ENCODE assay signal across 9 cellular contexts in the genomic region with DNA sequence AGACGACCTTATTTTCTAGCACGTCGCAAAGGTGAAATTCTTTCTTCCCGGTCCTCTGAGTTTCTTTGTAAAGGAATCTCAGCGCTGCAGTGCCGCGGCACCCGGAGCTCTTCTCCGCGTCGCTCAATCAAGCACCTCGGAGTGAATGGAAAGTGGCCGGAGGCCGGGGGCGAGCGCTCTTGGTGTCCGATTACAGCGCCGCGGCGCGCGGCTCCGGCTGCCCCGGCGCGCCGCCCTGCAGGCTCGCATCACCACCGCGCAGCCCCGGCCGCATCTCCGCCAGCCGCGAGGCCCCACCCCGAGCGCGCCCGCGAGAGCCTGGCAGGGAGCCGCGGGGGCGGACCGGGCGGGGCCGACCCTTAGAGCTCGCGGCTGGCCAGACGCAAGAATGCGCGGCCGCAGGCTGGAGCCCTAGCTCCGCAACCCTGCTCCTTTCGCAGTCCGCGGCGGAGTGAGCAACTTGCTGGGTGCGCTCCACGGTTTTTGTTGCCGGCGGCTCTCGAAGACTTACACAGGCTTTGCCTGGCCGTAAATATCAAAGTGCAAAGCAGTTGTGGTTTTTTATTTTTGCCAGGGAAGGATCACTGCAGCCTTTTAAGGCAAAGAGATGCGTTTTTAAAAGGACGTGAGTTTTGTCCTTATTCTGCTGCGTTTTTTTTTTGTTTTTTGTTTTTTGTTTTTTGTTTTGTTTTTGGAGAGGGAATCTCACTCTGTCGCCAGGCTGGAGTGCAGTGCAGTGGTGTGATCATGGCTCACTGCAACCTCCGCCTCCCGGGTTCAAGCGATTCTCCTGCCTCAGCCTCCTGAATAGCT. TPM values are rescaled to one million over a fixed set of nuclear protein-coding genes. Genes with fewer than 3 reads are reported as not detected.
DNase-seq lines count a peak whose midpoint lies in the region; ATAC-seq and TF ChIP-seq lines count a peak whose summit lies in the region.
"Had no signal": no experiment of that assay in that cellular context is flagged by ENCODE, and none has a peak within 500 bp of the region (broad histone marks: within the 10 kb centered on the region; RNA-seq: fewer than 3 reads in every experiment).

A gene (minus strand): TSS at position 143 of the 813 bp plus-strand sequence. CDS start 2,270 bp downstream, outside the sequence.

- no peaks in the 10 kb centered on the region for H3K4me1 ChIP-seq in fibroblast of lung (ENCODE audit: control insufficient read depth, extremely low read depth, insufficient read depth, low read length)
- peaks cover 21 to 24% of the 10 kb centered on the region in 2 donors for H3K4me1 ChIP-seq in mucosa of rectum (ENCODE audit: control insufficient read depth in 2 of 2, insufficient read depth in 2 of 2, low read length in 2 of 2)
- peaks cover 4 to 9% of the 10 kb centered on the region in 2 donors for H3K4me1 ChIP-seq in thoracic aorta (ENCODE audit: control insufficient read depth in 1 of 2, low read depth in 2 of 2)

- H3K36me3 ChIP-seq in fibroblast of lung (ENCODE audit: control insufficient read depth, insufficient read depth, low read length) (peaks cover 5% of the 10 kb centered on the region), mucosa of rectum (ENCODE audit: control insufficient read depth in 2 of 2, insufficient read depth in 2 of 2, low read length in 2 of 2) (no peaks in the 10 kb centered on the region), thoracic aorta (no peaks in the 10 kb centered on the region)

- no peak within 1 kb of the TSS for H2AFZ ChIP-seq in fibroblast of lung (ENCODE audit: low read length)

- peak within 1 kb of the TSS; percentile 79 for H3K27ac ChIP-seq in fibroblast of lung (ENCODE audit: insufficient read depth, low read length)
- H3K27ac ChIP-seq in mucosa of rectum (ENCODE audit: low read depth in 2 of 2, low read length in 2 of 2) = peak within 1 kb of the TSS; percentile 79 to 84
- H3K27ac ChIP-seq in thoracic aorta = peak within 1 kb of the TSS; percentile 67 to 72

- H3K9me3 ChIP-seq in fibroblast of lung (ENCODE audit: control insufficient read depth, insufficient read depth, low read depth, low read length) (no peaks in the 10 kb centered on the region), mucosa of rectum (ENCODE audit: control insufficient read depth in 2 of 2, low read length in 2 of 2) (no peaks in the 10 kb centered on the region), thoracic aorta (no peaks in the 10 kb centered on the region)

- no peaks in the 10 kb centered on the region for H4K20me1 ChIP-seq in fibroblast of lung (ENCODE audit: control insufficient read depth, extremely low read depth, insufficient read depth, low read length)

- DNase-seq in NCI-H2081 (lab: John Stamatoyannopoulos, UW) (peak; percentile 83 to 89), NCI-H2081 treated with DMSO at 0.1 percent for 48 hours (lab: John Stamatoyannopoulos, UW) (no peak), NCI-H2029 (lab: John Stamatoyannopoulos, UW) (peak; percentile 70), fibroblast of lung (ENCODE audit: low read depth in 2 of 2) (peak; percentile 96 to 97), thoracic aorta (ENCODE audit: low spot score) (peak; percentile 42)
- DNase-seq: DND-41 had no signal

- H3K9ac ChIP-seq in fibroblast of lung (ENCODE audit: insufficient read depth, low read length) = peak within 1 kb of the TSS; percentile 60
- H3K9ac ChIP-seq in mucosa of rectum (ENCODE audit: low read depth in 1 of 2, low read length in 2 of 2) = peak within 1 kb of the TSS; percentile 60 to 74

- TF ChIP-seq CTCF in WI38 (IDR thresholded peaks at IDR 0.05; ENCODE audit: low read depth, low read length) = no peak
- peak; percentile 4 to 24 for TF ChIP-seq CTCF in fibroblast of lung (conservative IDR thresholded peaks at IDR 0.05 in 1 of 2, IDR thresholded peaks at IDR 0.05 in 1 of 2; ENCODE audit: low read depth in 1 of 2, low read length in 2 of 2)
- TF ChIP-seq CTCF in thoracic aorta (IDR thresholded peaks at IDR 0.05) = no peak

- ATAC-seq in HG02642 (IDR thresholded peaks at IDR 0.05; ENCODE audit: poor library complexity, unreplicated experiment) (peak; percentile 74), thoracic aorta (ENCODE audit: insufficient number of reproducible peaks, low FRiP score, low read depth) (peak; percentile 89)

- H3K27me3 ChIP-seq in fibroblast of lung (ENCODE audit: control insufficient read depth, insufficient read depth, low read length) (no peaks in the 10 kb centered on the region), mucosa of rectum (ENCODE audit: control insufficient read depth in 2 of 2, insufficient read depth in 2 of 2, low read length in 2 of 2) (no peaks in the 10 kb centered on the region), thoracic aorta (replicated peaks; ENCODE audit: insufficient read depth) (no peaks in the 10 kb centered on the region)

- H3K4me3 ChIP-seq in WI38 (ENCODE audit: low read depth, low read length) = peak within 1 kb of the TSS; percentile 79
- peak within 1 kb of the TSS; percentile 53 to 96 (median 84) for H3K4me3 ChIP-seq in fibroblast of lung (replicated peaks in 1 of 4; ENCODE audit: control extremely low read depth in 1 of 4, insufficient read depth in 1 of 4, low read depth in 3 of 4, low read length in 4 of 4)
- peak within 1 kb of the TSS; percentile 63 to 82 for H3K4me3 ChIP-seq in mucosa of rectum (ENCODE audit: low read length in 2 of 2)
- H3K4me3 ChIP-seq in thoracic aorta = peak within 1 kb of the TSS; percentile 91

- peaks cover 46% of the 10 kb centered on the region for H3K79me2 ChIP-seq in fibroblast of lung (ENCODE audit: control insufficient read depth, insufficient read depth, low read length)

- H3K4me2 ChIP-seq in fibroblast of lung (ENCODE audit: extremely low read depth, insufficient read depth, low read length) = peak within 1 kb of the TSS; percentile 86

RNA-seq across cellular contexts. Expression of the gene that starts here (rescaled TPM):
- total RNA-seq in fibroblast of lung (203 and 310 TPM in 2 replicates), thoracic aorta (100 to 1,000 TPM in 1 of 2 donors, 10 to 100 TPM in 1; 89.2 to 184 TPM)
- 147 and 322 TPM in 2 replicates for polyA plus RNA-seq in fibroblast of lung
- 71.2 and 161 TPM in 2 replicates for polyA plus RNA-seq in fibroblast of lung (2012)
- polyA minus RNA-seq in fibroblast of lung (ENCODE audit: low replicate concordance) = 94.0 and 126 TPM in 2 replicates

Comparison
In these comparisons a context has a peak if more than half of its experiments do, and no peak if none do; other contexts are left out.
1. CTCF ChIP-seq: peak in fibroblast of lung (2 of 2); none in WI38 (single experiment) and thoracic aorta (single experiment).
2. Peak in every context shown above with its lines, with median percentiles within 50 percentile points of each other: H3K4me3 ChIP-seq and H3K27ac ChIP-seq.